8 cellular contexts compared by ENCODE assay signal in genomic region chr2:37670378-37671012, GRCh38. TPM values are rescaled to one million over a fixed set of nuclear protein-coding genes. Genes with fewer than 3 reads are reported as not detected.
DNase-seq lines count a peak whose midpoint lies in the region; ATAC-seq, FAIRE-seq and TF ChIP-seq lines count a peak whose summit lies in the region.

No MANE protein-coding gene starts in this region.

- no peaks in the 10 kb centered on the region for H3K27me3 ChIP-seq in ascending aorta

- H3K4me3 ChIP-seq in ascending aorta, result peak overlapping the region; percentile 90 to 97
- H3K4me3 ChIP-seq in kidney (ENCODE audit: low read length in 2 of 2), result peak overlapping the region; percentile 72 to 83

- peak overlapping the region; percentile 86 to 97 for H3K27ac ChIP-seq in ascending aorta
- peak overlapping the region in 1 of 2 donors; percentile 84 for H3K27ac ChIP-seq in kidney (ENCODE audit: low read depth in 2 of 2, low read length in 2 of 2)
- peak overlapping the region; percentile 52 for H3K27ac ChIP-seq in temporal lobe (ENCODE audit: low read depth, low read length)

- H3K9me3 ChIP-seq in ascending aorta (no peaks in the 10 kb centered on the region), kidney (ENCODE audit: control insufficient read depth in 1 of 2, low read length in 2 of 2) (no peaks in the 10 kb centered on the region)

- DNase-seq in NCI-H2171 treated with DMSO at 0.1 percent for 48 hours (lab: John Stamatoyannopoulos, UW) (peak; percentile 24), NCI-H2171 (lab: John Stamatoyannopoulos, UW) (no peak), ascending aorta (ENCODE audit: low spot score in 2 of 2) (no peak), kidney (no peak), iPS-NIHi7 (ENCODE audit: extremely low spot score) (no peak), amygdala (lab: John Stamatoyannopoulos, UW) (no peak)

- FAIRE-seq in kidney (lab: Jason Lieb, UNC), result no peak

- H3K4me1 ChIP-seq in ascending aorta, result peaks cover 6 to 39% of the 10 kb centered on the region in 2 donors
- H3K4me1 ChIP-seq in kidney (ENCODE audit: control insufficient read depth in 1 of 2, insufficient read depth in 1 of 2, low read depth in 1 of 2, low read length in 2 of 2), result peaks cover 0 to 5% of the 10 kb centered on the region in 2 donors

- H3K9ac ChIP-seq in kidney (ENCODE audit: low read length in 2 of 2), result peak overlapping the region; percentile 57 to 81

- TF ChIP-seq CTCF in ascending aorta (IDR thresholded peaks at IDR 0.05) (no peak), kidney (IDR thresholded peaks at IDR 0.05; ENCODE audit: borderline replicate concordance, extremely low read depth, insufficient read depth) (no peak)

- H3K36me3 ChIP-seq in ascending aorta (peaks cover 0 to 4% of the 10 kb centered on the region in 2 donors), kidney (ENCODE audit: control insufficient read depth in 1 of 2, insufficient read depth in 2 of 2, low read length in 2 of 2) (no peaks in the 10 kb centered on the region)

- intact Hi-C loops in ascending aorta (cut with DNase I) (loop anchor here (2.0 to 5.0 kb wide), 5 partner anchors 53 to 253 kb away; no protein-coding TSS in a partner anchor), kidney (cut with DNase I) (no loop called here)

- no peak for ATAC-seq in HG03280 (IDR thresholded peaks at IDR 0.05; ENCODE audit: unreplicated experiment)

RNA-seq across cellular contexts. Expression of gene CDC42EP3, which starts 0.9 kb away (rescaled TPM):
- total RNA-seq in ascending aorta (65.5 TPM), kidney (34.1 TPM), temporal lobe (22.1 TPM)
- 21.3 TPM for polyA plus RNA-seq in kidney (ENCODE audit: insufficient read depth, low read depth, low replicate concordance)
